In genomic region chrX:150761819-150762216, GRCh38 we compare ENCODE assay signal across 35 cellular contexts.
"Had no signal": no experiment of that assay in that cellular context is flagged by ENCODE, and none has a peak within 500 bp of the region (broad histone marks: within the 10 kb centered on the region; RNA-seq: fewer than 3 reads in every experiment).

No MANE protein-coding gene starts in this region.

- DNase-seq: Karpas-422, Kasumi-1, KBM-7, KG1, MG63, MM.1S, MV-4-11, NCI-H1048, NCI-H1092, NCI-H1092 treated with DMSO at 0.1 percent for 48 hours, NCI-H1105, NCI-H1105 treated with DMSO at 0.1 percent for 48 hours, NCI-H1417, NCI-H1417 treated with DMSO at 0.1 percent for 48 hours, NCI-H1436, NCI-H1436 treated with DMSO at 0.1 percent for 48 hours, NCI-H146, NCI-H1694, NCI-H1694 treated with DMSO at 0.1 percent for 48 hours, NCI-H187, NCI-H187 treated with DMSO at 0.1 percent for 48 hours, NCI-H1930, NCI-H2029, NCI-H2029 treated with DMSO at 0.1 percent for 48 hours, NCI-H2081, NCI-H2081 treated with DMSO at 0.1 percent for 48 hours, NCI-H2107, NCI-H2171, NCI-H2171 treated with DMSO at 0.1 percent for 48 hours, NCI-H2227 treated with DMSO at 0.1 percent for 48 hours, NCI-H226, NCI-H345, NCI-H446, NCI-H446 treated with DMSO at 0.1 percent for 48 hours had no signal

- H3K9me3 ChIP-seq: MG63 had no signal

- H3K4me2 ChIP-seq: KMS-11 had no signal

- H3K4me3 ChIP-seq: MG63 had no signal

- H3K36me3 ChIP-seq: MG63 had no signal

- H3K27ac ChIP-seq: KMS-11 had no signal

- H3K27me3 ChIP-seq: MG63 had no signal
